19 cellular contexts compared by ENCODE assay signal in genomic region chr3:153829596-153830170, GRCh38.
DNase-seq lines count a peak whose midpoint lies in the region; ATAC-seq and TF ChIP-seq lines count a peak whose summit lies in the region.
"Had no signal": no experiment of that assay in that cellular context is flagged by ENCODE, and none has a peak within 500 bp of the region (broad histone marks: within the 10 kb centered on the region; RNA-seq: fewer than 3 reads in every experiment).

No MANE protein-coding gene starts in this region.

- H3K4me1 ChIP-seq in PC-3 (ENCODE audit: insufficient read depth, low read length) (peaks cover 32% of the 10 kb centered on the region), mammary epithelial cell (ENCODE audit: insufficient read depth, low read length) (peaks cover 15% of the 10 kb centered on the region), Caco-2 (no peaks in the 10 kb centered on the region)
- H3K4me1 ChIP-seq: Peyer's patch, sigmoid colon, tibial artery had no signal

- H3K36me3 Mint-ChIP-seq in T-helper 17 cell (ENCODE audit: low read depth) (no peaks in the 10 kb centered on the region), Caco-2 (ENCODE audit: insufficient read depth, unreplicated experiment) (no peaks in the 10 kb centered on the region)

- CTCF ChIA-PET in PC-3 (lab: Charles Lee): interaction anchor here (1.0 kb wide), 2 partner anchors 94 to 1976 kb away, joined by 3 to 5 read pairs; no protein-coding TSS in a partner anchor
- CTCF ChIA-PET in mammary epithelial cell (lab: Charles Lee; ENCODE audit: low non-redundant PET): no interaction called here
- CTCF ChIA-PET in Caco-2 (lab: Charles Lee): no interaction called here

- H3K9me3 ChIP-seq in PC-3 (ENCODE audit: low read length): no peaks in the 10 kb centered on the region
- peaks cover 3% of the 10 kb centered on the region for H3K9me3 ChIP-seq in mammary epithelial cell (replicated peaks; ENCODE audit: insufficient read depth, low read length)
- no peaks in the 10 kb centered on the region for H3K9me3 ChIP-seq in T-helper 17 cell (ENCODE audit: control insufficient read depth, low read length, poor library complexity, severe bottlenecking)
- H3K9me3 ChIP-seq in Caco-2: no peaks in the 10 kb centered on the region
- H3K9me3 ChIP-seq: mucosa of descending colon, Peyer's patch, sigmoid colon, tibial artery had no signal

- H3K4me2 ChIP-seq in PC-3 (ENCODE audit: low read length): peak overlapping the region; percentile 11
- H3K4me2 ChIP-seq in mammary epithelial cell (ENCODE audit: insufficient read depth, low read depth, low read length): peak overlapping the region; percentile 25

- ATAC-seq in PC-3 (peak; percentile 91), T-helper 17 cell (no peak)
- ATAC-seq: activated naive CD8-positive, alpha-beta T cell treated with anti-CD3 and anti-CD28 coated beads, Interleukin-2, amount 50 U/mL, for 24 hours; mucosa of descending colon had no signal

- H3K9ac ChIP-seq in PC-3 (ENCODE audit: low read length): peak overlapping the region; percentile 25
- H3K9ac ChIP-seq in mammary epithelial cell (ENCODE audit: insufficient read depth, low read length): no peak overlapping the region

- no TSS peak for BruUV-seq in PC-3 (replicated peaks; lab: Mats Ljungman, UMichigan)
- BruUV-seq in mammary epithelial cell (replicated peaks; lab: Mats Ljungman, UMichigan): no TSS peak
- no TSS peak for BruUV-seq in Caco-2 (replicated peaks; lab: Mats Ljungman, UMichigan)

- DNase-seq in HL-60 (ENCODE audit: low read depth in 1 of 2, low spot score in 1 of 2): peak; percentile 5 to 26
- DNase-seq in PC-3: peak; percentile 74
- DNase-seq in mammary epithelial cell: peak; percentile 72
- DNase-seq in lung microvascular endothelial cell (ENCODE audit: low read depth in 2 of 2): peak; percentile 84 to 87
- DNase-seq in T-helper 17 cell: no peak
- no peak for DNase-seq in islet precursor cell
- no peak for DNase-seq in Caco-2
- DNase-seq in GM10266 (ENCODE audit: extremely low spot score): no peak
- DNase-seq: activated CD4-positive, alpha-beta T cell treated with anti-CD3 and anti-CD28 coated beads for 48 hours; activated naive CD8-positive, alpha-beta T cell treated with anti-CD3 and anti-CD28 coated beads, Interleukin-2, amount 50 U/mL, for 24 hours; C1 segment of cervical spinal cord; mucosa of descending colon; NCI-H187; NCI-H526; occipital lobe; Peyer's patch; sigmoid colon; tibial artery had no signal

- dilution Hi-C loops in mammary epithelial cell (cut with HindIII; ENCODE audit: low sequenced_read_pairs): no loop called here

- no peaks in the 10 kb centered on the region for H4K20me1 ChIP-seq in PC-3 (ENCODE audit: low read length)
- H4K20me1 ChIP-seq in mammary epithelial cell (ENCODE audit: insufficient read depth, low read length): no peaks in the 10 kb centered on the region

- H3K4me3 ChIP-seq in HL-60 (replicated peaks; ENCODE audit: insufficient read depth, low read length) (no peak overlapping the region), PC-3 (ENCODE audit: low read length) (no peak overlapping the region), mammary epithelial cell (replicated peaks in 1 of 3; ENCODE audit: insufficient read depth in 1 of 3, low read depth in 2 of 3, low read length in 3 of 3) (no peak overlapping the region), Caco-2 (ENCODE audit: low read depth, low read length) (no peak overlapping the region)
- H3K4me3 ChIP-seq: mucosa of descending colon, Peyer's patch, sigmoid colon, tibial artery had no signal

- H3K27me3 Mint-ChIP-seq in T-helper 17 cell: no peaks in the 10 kb centered on the region
- H3K27me3 Mint-ChIP-seq in Caco-2 (ENCODE audit: insufficient read depth, unreplicated experiment): no peaks in the 10 kb centered on the region
- H3K27me3 Mint-ChIP-seq: activated naive CD8-positive, alpha-beta T cell treated with anti-CD3 and anti-CD28 coated beads, Interleukin-2, amount 50 U/mL, for 24 hours had no signal

- H3K27ac ChIP-seq in HL-60 (replicated peaks) (peak overlapping the region; percentile 36; the same call in 1 of the 2 replicates), PC-3 (ENCODE audit: low read length) (peak overlapping the region; percentile 77), mammary epithelial cell (ENCODE audit: insufficient read depth, low read depth, low read length) (peak overlapping the region; percentile 79)
- H3K27ac ChIP-seq: Peyer's patch, sigmoid colon, tibial artery had no signal

- H2AFZ ChIP-seq in PC-3 (ENCODE audit: low read length) (peak overlapping the region; percentile 20), mammary epithelial cell (ENCODE audit: low read depth, low read length) (peak overlapping the region; percentile 70)

- no peaks in the 10 kb centered on the region for H3K9me2 ChIP-seq in PC-3 (replicated peaks; ENCODE audit: low read length)

- H3F3A ChIP-seq in PC-3 (ENCODE audit: low read length, unreplicated experiment): no peaks in the 10 kb centered on the region

- H3K27me3 ChIP-seq in HL-60 (ENCODE audit: insufficient read depth, poor library complexity, severe bottlenecking) (no peaks in the 10 kb centered on the region), PC-3 (ENCODE audit: low read length) (no peaks in the 10 kb centered on the region), mammary epithelial cell (ENCODE audit: insufficient read depth, low read length) (no peaks in the 10 kb centered on the region), Caco-2 (replicated peaks; ENCODE audit: control insufficient read depth, insufficient read depth, low read length) (no peaks in the 10 kb centered on the region)
- H3K27me3 ChIP-seq: Peyer's patch, sigmoid colon, tibial artery had no signal

- no peaks in the 10 kb centered on the region for H3K4me1 Mint-ChIP-seq in T-helper 17 cell
- peaks cover 6% of the 10 kb centered on the region for H3K4me1 Mint-ChIP-seq in Caco-2 (ENCODE audit: low read depth, unreplicated experiment)
- H3K4me1 Mint-ChIP-seq: activated naive CD8-positive, alpha-beta T cell treated with anti-CD3 and anti-CD28 coated beads, Interleukin-2, amount 50 U/mL, for 24 hours had no signal

- H3K79me2 ChIP-seq in PC-3 (ENCODE audit: low read length) (no peaks in the 10 kb centered on the region), mammary epithelial cell (ENCODE audit: insufficient read depth, low read length) (no peaks in the 10 kb centered on the region)

- WGBS in mammary epithelial cell (ENCODE audit: low coverage, missing lambda C conversion rate): 18% methylated on average over 2 of the region's 2 CpGs

- intact Hi-C loops in PC-3 (cut with micrococcal nuclease): loop anchor here (1.0 kb wide), 1 partner anchor 51 kb away; no protein-coding TSS in a partner anchor
- intact Hi-C loops in mammary epithelial cell (cut with micrococcal nuclease): no loop called here
- intact Hi-C loops in Caco-2 (cut with micrococcal nuclease; ENCODE audit: unreplicated experiment): no loop called here

- H3K27ac Mint-ChIP-seq in T-helper 17 cell: no peak overlapping the region
- H3K27ac Mint-ChIP-seq in Caco-2 (ENCODE audit: unreplicated experiment): no peak overlapping the region
- H3K27ac Mint-ChIP-seq: activated naive CD8-positive, alpha-beta T cell treated with anti-CD3 and anti-CD28 coated beads, Interleukin-2, amount 50 U/mL, for 24 hours; T-helper 1 cell treated with Interleukin-12 subunit alpha and Interleukin-12 subunit beta and Interleukin-4 antibody, amounts not matched to agents 30 μg/mL and 1 μg/mL, for 36 hours had no signal

- TF ChIP-seq CTCF in HL-60 (IDR thresholded peaks at IDR 0.05; ENCODE audit: insufficient read depth, low read length) (no peak), PC-3 (conservative IDR thresholded peaks at IDR 0.05; ENCODE audit: low read depth, low read length) (no peak), mammary epithelial cell (conservative IDR thresholded peaks at IDR 0.05 in 1 of 2, IDR thresholded peaks at IDR 0.05 in 1 of 2; ENCODE audit: extremely low read depth in 1 of 2, insufficient read depth in 1 of 2, low read depth in 1 of 2, low read length in 2 of 2) (no peak), Caco-2 (IDR thresholded peaks at IDR 0.05; ENCODE audit: insufficient read depth in 1 of 2, low read depth in 1 of 2, low read length in 1 of 2, severe bottlenecking in 1 of 2, unreplicated experiment in 1 of 2) (no peak), GM10266 (IDR thresholded peaks at IDR 0.05; ENCODE audit: control insufficient read depth, insufficient read depth, low read depth, missing control alignments) (no peak)

- in situ Hi-C loops in mammary epithelial cell (cut with MboI; ENCODE audit: low sequenced_read_pairs in 2 of 2): no loop called here

- H3K36me3 ChIP-seq in PC-3 (ENCODE audit: low read depth, low read length): no peaks in the 10 kb centered on the region
- H3K36me3 ChIP-seq in mammary epithelial cell (ENCODE audit: insufficient read depth, low read length): no peaks in the 10 kb centered on the region
- no peaks in the 10 kb centered on the region for H3K36me3 ChIP-seq in Caco-2 (ENCODE audit: control insufficient read depth, insufficient read depth, low read length)
- H3K36me3 ChIP-seq: Peyer's patch, sigmoid colon, tibial artery had no signal

- POLR2A ChIA-PET in PC-3 (lab: Charles Lee; ENCODE audit: unreplicated experiment) (no interaction called here), Caco-2 (lab: Charles Lee) (no interaction called here)

- no peak overlapping the region for H3K4me3 Mint-ChIP-seq in T-helper 17 cell
- no peak overlapping the region for H3K4me3 Mint-ChIP-seq in Caco-2 (ENCODE audit: unreplicated experiment)
- H3K4me3 Mint-ChIP-seq: activated naive CD8-positive, alpha-beta T cell treated with anti-CD3 and anti-CD28 coated beads, Interleukin-2, amount 50 U/mL, for 24 hours; T-helper 1 cell treated with Interleukin-12 subunit alpha and Interleukin-12 subunit beta and Interleukin-4 antibody, amounts not matched to agents 30 μg/mL and 1 μg/mL, for 36 hours had no signal

- H3K9me3 Mint-ChIP-seq in Caco-2 (ENCODE audit: unreplicated experiment): peaks cover 3% of the 10 kb centered on the region
- H3K9me3 Mint-ChIP-seq: activated naive CD8-positive, alpha-beta T cell treated with anti-CD3 and anti-CD28 coated beads, Interleukin-2, amount 50 U/mL, for 24 hours had no signal

Comparison
In these comparisons a context has a peak if more than half of its experiments do, and no peak if none do; other contexts are left out.
1. DNase-seq: peak in HL-60 (2 of 2), PC-3 (single experiment), mammary epithelial cell (single experiment) and lung microvascular endothelial cell (2 of 2); none in T-helper 17 cell (0 of 3), islet precursor cell (single experiment), Caco-2 (0 of 2) and GM10266 (single experiment).
2. Peak in every context shown above with its lines, with median percentiles within 50 percentile points of each other: H3K27ac ChIP-seq.